Comparison of ENCODE assay signal across 9 cellular contexts in the genomic region with DNA sequence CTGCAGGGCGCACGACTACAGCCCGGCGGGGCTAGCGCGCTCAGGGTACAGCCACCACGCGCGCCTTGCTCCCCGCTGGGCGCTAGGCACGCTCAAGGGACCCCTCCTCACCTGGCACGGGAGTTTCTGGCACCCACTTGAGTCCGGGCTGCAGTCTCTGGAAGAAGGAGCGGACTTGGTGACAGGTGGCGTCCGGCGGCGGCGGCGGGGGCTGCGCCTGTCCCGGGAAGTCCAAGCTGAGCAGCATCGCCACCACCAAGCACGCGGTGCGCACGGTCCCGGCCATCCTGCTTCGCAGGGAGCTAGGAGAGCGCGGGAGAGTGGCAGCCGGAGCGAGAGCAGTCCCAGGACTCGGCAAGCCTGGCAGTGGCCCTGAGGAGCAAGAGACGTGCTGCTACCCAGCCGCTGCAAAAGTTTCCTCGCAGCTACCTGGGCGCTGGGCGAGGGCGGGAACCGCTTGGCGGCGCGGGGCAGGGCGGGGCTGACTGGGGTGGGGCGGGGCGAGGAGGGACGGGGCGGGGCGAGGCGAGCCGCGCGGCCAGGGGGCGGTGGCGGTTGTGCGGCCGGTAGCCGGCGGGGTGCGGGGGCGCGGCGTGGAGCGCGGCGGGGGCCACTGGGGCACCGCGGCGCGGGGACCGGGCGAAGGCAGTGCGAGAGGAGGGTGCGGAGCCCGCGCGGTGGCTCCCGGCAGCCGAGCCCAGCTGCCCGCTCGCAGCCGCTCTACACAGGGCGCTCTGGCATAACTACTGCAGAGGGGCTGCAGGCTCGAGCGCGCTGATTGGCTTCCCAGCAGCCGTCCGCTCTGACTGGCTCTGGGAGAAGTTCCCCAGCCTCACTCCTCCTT. TPM values are rescaled to one million over a fixed set of nuclear protein-coding genes. Genes with fewer than 3 reads are reported as not detected.
DNase-seq lines count a peak whose midpoint lies in the region; ATAC-seq and TF ChIP-seq lines count a peak whose summit lies in the region.
"Had no signal": no experiment of that assay in that cellular context is flagged by ENCODE, and none has a peak within 500 bp of the region (broad histone marks: within the 10 kb centered on the region; RNA-seq: fewer than 3 reads in every experiment).

A gene (minus strand): TSS at position 431 of the 844 bp plus-strand sequence.

- no peak within 1 kb of the TSS for H3K27ac Mint-ChIP-seq in activated CD4-positive, alpha-beta T cell treated with anti-CD3 and anti-CD28 coated beads for 36 hours
- peak within 1 kb of the TSS; percentile 79 to 84 (median 83) for H3K27ac Mint-ChIP-seq in nephron

- H3K4me1 Mint-ChIP-seq in activated CD4-positive, alpha-beta T cell treated with anti-CD3 and anti-CD28 coated beads for 36 hours = peaks cover 2% of the 10 kb centered on the region
- H3K4me1 Mint-ChIP-seq in nephron = peaks cover 75% of the 10 kb centered on the region

- no peak for TF ChIP-seq CTCF in esophagus squamous epithelium (IDR thresholded peaks at IDR 0.05)
- TF ChIP-seq CTCF in nephron (IDR thresholded peaks at IDR 0.05; ENCODE audit: unreplicated experiment in 3 of 3) = no peak
- no peak for TF ChIP-seq CTCF in thyroid gland (IDR thresholded peaks at IDR 0.05)

- H3K9me3 Mint-ChIP-seq in activated CD4-positive, alpha-beta T cell treated with anti-CD3 and anti-CD28 coated beads for 36 hours (ENCODE audit: low read depth) = no peaks in the 10 kb centered on the region
- H3K9me3 Mint-ChIP-seq in nephron = no peaks in the 10 kb centered on the region

- TF ChIP-seq POLR2A in esophagus squamous epithelium (IDR thresholded peaks at IDR 0.05) (no peak), thyroid gland (IDR thresholded peaks at IDR 0.05) (no peak)

- no peaks in the 10 kb centered on the region for H3K9me3 ChIP-seq in esophagus squamous epithelium
- H3K9me3 ChIP-seq in thyroid gland = no peaks in the 10 kb centered on the region

- intact Hi-C loops in activated CD4-positive, alpha-beta T cell treated with anti-CD3 and anti-CD28 coated beads for 36 hours (cut with DNase I, micrococcal nuclease) = loop anchor here in 1 of 2 experiments (2.0 kb wide), 1 partner anchor 63 kb away; no protein-coding TSS in a partner anchor
- intact Hi-C loops in esophagus squamous epithelium (cut with DNase I) = no loop called here
- intact Hi-C loops in thyroid gland (cut with DNase I) = no loop called here

- H3K27me3 ChIP-seq in esophagus squamous epithelium = peaks cover 0 to 45% (median 0%) of the 10 kb centered on the region in 4 donors
- peaks cover 4% of the 10 kb centered on the region for H3K27me3 ChIP-seq in thyroid gland

- ATAC-seq in activated CD4-positive, alpha-beta T cell treated with anti-CD3 and anti-CD28 coated beads for 36 hours = peak; percentile 84
- no peak for ATAC-seq in HG03108 (IDR thresholded peaks at IDR 0.05; ENCODE audit: unreplicated experiment)

- POLR2A ChIA-PET in activated CD4-positive, alpha-beta T cell treated with anti-CD3 and anti-CD28 coated beads for 36 hours (lab: Charles Lee) = interaction anchor here (0.6 kb wide), 1 partner anchor 204 kb away, joined by 3 read pairs; no protein-coding TSS in a partner anchor

- H3K36me3 Mint-ChIP-seq in activated CD4-positive, alpha-beta T cell treated with anti-CD3 and anti-CD28 coated beads for 36 hours (ENCODE audit: low read depth) = no peaks in the 10 kb centered on the region
- H3K36me3 Mint-ChIP-seq in nephron (ENCODE audit: low read depth) = no peaks in the 10 kb centered on the region

- peak within 1 kb of the TSS; percentile 57 for H3K4me3 Mint-ChIP-seq in activated CD4-positive, alpha-beta T cell treated with anti-CD3 and anti-CD28 coated beads for 36 hours
- H3K4me3 Mint-ChIP-seq in nephron = peak within 1 kb of the TSS; percentile 95 to 96 (median 96)

- CTCF ChIA-PET in activated CD4-positive, alpha-beta T cell treated with anti-CD3 and anti-CD28 coated beads for 36 hours (lab: Charles Lee) = interaction anchor here (0.6 kb wide), 1 partner anchor 162 kb away, joined by 5 read pairs; no protein-coding TSS in a partner anchor

- 63% methylated on average over 5 of the region's 90 CpGs; no CpG with 5 or more reads in 1 of the 2 donors for WGBS in esophagus squamous epithelium, 2 donors
- WGBS in thyroid gland, 2 donors = 0 to 1% methylated on average over 2 to 12 of the region's 90 CpGs

- H3K27ac ChIP-seq in esophagus squamous epithelium = no peak within 1 kb of the TSS
- no peak within 1 kb of the TSS for H3K27ac ChIP-seq in thyroid gland
- H3K27ac ChIP-seq: BLaER1 had no signal

- H3K36me3 ChIP-seq in esophagus squamous epithelium = no peaks in the 10 kb centered on the region
- H3K36me3 ChIP-seq in thyroid gland = no peaks in the 10 kb centered on the region
- H3K36me3 ChIP-seq: BLaER1 had no signal

- peaks cover 0 to 19% (median 4%) of the 10 kb centered on the region in 3 donors for H3K4me1 ChIP-seq in esophagus squamous epithelium
- H3K4me1 ChIP-seq in thyroid gland = peaks cover 0 to 4% of the 10 kb centered on the region in 2 donors
- H3K4me1 ChIP-seq: BLaER1 had no signal

- H3K4me3 ChIP-seq in esophagus squamous epithelium (peak within 1 kb of the TSS; percentile 23 to 60 (median 34)), thyroid gland (replicated peaks in 1 of 3) (peak within 1 kb of the TSS in 1 of 3 donors; percentile 12)
- H3K4me3 ChIP-seq: BLaER1 had no signal

- H3K27me3 Mint-ChIP-seq in activated CD4-positive, alpha-beta T cell treated with anti-CD3 and anti-CD28 coated beads for 36 hours = peaks cover 24% of the 10 kb centered on the region
- peaks cover 3% of the 10 kb centered on the region for H3K27me3 Mint-ChIP-seq in nephron (ENCODE audit: low read depth)

- peak; percentile 58 for DNase-seq in activated CD4-positive, alpha-beta T cell treated with anti-CD3 and anti-CD28 coated beads for 36 hours
- DNase-seq in activated CD4-positive, alpha-beta T cell treated with anti-CD3 and anti-CD28 coated beads for 1 hour = no peak
- DNase-seq in NCI-H446 (lab: John Stamatoyannopoulos, UW) (peak; percentile 2 to 77), activated T-cell treated with anti-CD3 and anti-CD28 coated beads for 4 hours (peak; percentile 4), esophagus squamous epithelium (lab: John Stamatoyannopoulos, UW) (no peak), thyroid gland (peak; percentile 25 to 36)

RNA-seq across cellular contexts. Expression of the gene that starts here (rescaled TPM):
- 1 to 10 TPM in 1 of 2 experiments, under 1 TPM in 1; 0.86 to 1.3 TPM for total RNA-seq in activated CD4-positive, alpha-beta T cell treated with anti-CD3 and anti-CD28 coated beads for 36 hours
- total RNA-seq in esophagus squamous epithelium (1 to 10 TPM in 2 of 4 donors, under 1 TPM in 1, not detected in 1; 0.44 to 2.8 (median 1.7) TPM), thyroid gland (10 to 100 TPM in 3 of 4 donors, 1 to 10 TPM in 1; 8.4 to 28.2 (median 20.4) TPM)

Comparison
In these comparisons a context has a peak if more than half of its experiments do, and no peak if none do; other contexts are left out.
1. DNase-seq: peak in activated CD4-positive, alpha-beta T cell treated with anti-CD3 and anti-CD28 coated beads for 36 hours (single experiment), NCI-H446 (2 of 2), activated T-cell treated with anti-CD3 and anti-CD28 coated beads for 4 hours (single experiment) and thyroid gland (2 of 2); none in activated CD4-positive, alpha-beta T cell treated with anti-CD3 and anti-CD28 coated beads for 1 hour (single experiment) and esophagus squamous epithelium (single experiment).